Comparison of ENCODE assay signal across 19 cellular contexts in genomic region chr10:104301907-104302690, GRCh38. TPM values are rescaled to one million over a fixed set of nuclear protein-coding genes. Genes with fewer than 3 reads are reported as not detected.
A peak's percentile ranks its signal among the peaks of the same experiment; 100 is the strongest.
DNase-seq lines count a peak whose midpoint lies in the region; FAIRE-seq and TF ChIP-seq lines count a peak whose summit lies in the region.
"Had no signal": no experiment of that assay in that cellular context is flagged by ENCODE, and none has a peak within 500 bp of the region (broad histone marks: within the 10 kb centered on the region; RNA-seq: fewer than 3 reads in every experiment).

No MANE protein-coding gene starts in this region.

- H3K4me3 ChIP-seq in brain microvascular endothelial cell (ENCODE audit: low read depth, low read length), result no peak overlapping the region
- H3K4me3 ChIP-seq: BLaER1 treated with 17β-estradiol and CSF1 and Interleukin-3, amounts not matched to agents 10 nM and 100 nM; body of pancreas; sigmoid colon; thyroid gland had no signal

- H3K23me2 ChIP-seq in H9 (ENCODE audit: insufficient read length, low read depth, low read length, poor library complexity, severe bottlenecking), result no peaks in the 10 kb centered on the region

- H4K8ac ChIP-seq in H9 (replicated peaks; ENCODE audit: insufficient read length, low read depth, low read length), result no peak overlapping the region

- H3K56ac ChIP-seq in H9 (ENCODE audit: insufficient read length, low read depth, low read length), result no peak overlapping the region

- H2BK15ac ChIP-seq in H9 (ENCODE audit: low read depth, low read length), result no peak overlapping the region

- no peak overlapping the region for H3K18ac ChIP-seq in H9 (ENCODE audit: insufficient read length, low read depth, low read length)

- no peak overlapping the region for H2AK5ac ChIP-seq in H9 (ENCODE audit: insufficient read length, low read length)

- peak; percentile 18; the same call in 2 of the 3 replicates for TF ChIP-seq CTCF in H9 (conservative IDR thresholded peaks at IDR 0.05)
- peak; percentile 38 for TF ChIP-seq CTCF in brain microvascular endothelial cell (IDR thresholded peaks at IDR 0.05; ENCODE audit: low read depth, low read length, missing control alignments)
- no peak for TF ChIP-seq CTCF in D721Med (IDR thresholded peaks at IDR 0.05; ENCODE audit: insufficient read depth, missing control alignments)

- no peak overlapping the region for H3K14ac ChIP-seq in H9 (ENCODE audit: insufficient read depth, low read length)

- no peak overlapping the region for H2BK12ac ChIP-seq in H9 (ENCODE audit: insufficient read length, low read depth, low read length)

- H3K4ac ChIP-seq in H9 (ENCODE audit: low read depth, low read length), result no peak overlapping the region

- no peak overlapping the region for H3T11ph ChIP-seq in H9 (ENCODE audit: low read length)

- H3K36me3 ChIP-seq in brain microvascular endothelial cell (replicated peaks), result no peaks in the 10 kb centered on the region
- H3K36me3 ChIP-seq: BLaER1 treated with 17β-estradiol and CSF1 and Interleukin-3, amounts not matched to agents 10 nM and 100 nM; sigmoid colon; thyroid gland had no signal

- DNase-seq in H9 (no peak), HT1080 (ENCODE audit: low read depth) (peak; percentile 55), brain microvascular endothelial cell (no peak), iris pigment epithelial cell (ENCODE audit: low read depth) (peak; percentile 54), NCI-H2227 treated with DMSO at 0.1 percent for 48 hours (lab: John Stamatoyannopoulos, UW) (no peak), NCI-H2107 treated with DMSO at 0.1 percent for 48 hours (lab: John Stamatoyannopoulos, UW; ENCODE audit: unreplicated experiment) (no peak), D721Med (ENCODE audit: insufficient read length, low spot score) (no peak), inferior parietal cortex (ENCODE audit: extremely low spot score) (no peak)
- DNase-seq: activated gamma-delta T cell; body of pancreas; DND-41; effector memory CD4-positive, alpha-beta T cell; islet precursor cell; NCI-H1436; sigmoid colon; stimulated activated CD4-positive, alpha-beta T cell treated with anti-CD3 and anti-CD28 coated beads, Interleukin-4, amount 100 ng/mL, for 1 hour; stimulated activated CD8-positive, alpha-beta memory T cell treated with anti-CD3 and anti-CD28 coated beads, Interleukin-4, amount 100 ng/mL, for 48 hours; thyroid gland had no signal

- H3K36me3 Mint-ChIP-seq in H9 (ENCODE audit: insufficient read depth in 1 of 3, low read depth in 3 of 3), result peaks cover 18 to 24% (median 18%) of the 10 kb centered on the region in 3 experiments

- H2BK5ac ChIP-seq in H9 (ENCODE audit: insufficient read length, low read length), result no peak overlapping the region

- no peak overlapping the region for H4K5ac ChIP-seq in H9 (ENCODE audit: insufficient read length, low read depth, low read length)

- no CpG with 5 or more reads among the region's 3 CpGs for WGBS in H9 (ENCODE audit: extremely low coverage, insufficient read length, low lambda C conversion rate)

- H3K27me3 Mint-ChIP-seq in H9 (ENCODE audit: low read depth), result no peaks in the 10 kb centered on the region; the same call in none of the 2 replicates

- H3K27ac ChIP-seq in H9 (ENCODE audit: insufficient read length, low read depth, low read length) (no peak overlapping the region), brain microvascular endothelial cell (peak overlapping the region; percentile 100)
- H3K27ac ChIP-seq: BLaER1 treated with 17β-estradiol and CSF1 and Interleukin-3, amounts not matched to agents 10 nM and 100 nM; body of pancreas had no signal

- no peak overlapping the region for H2BK20ac ChIP-seq in H9 (ENCODE audit: low read depth, low read length, poor library complexity, severe bottlenecking)

- peaks cover 27% of the 10 kb centered on the region in 2 experiments for H3K9me3 Mint-ChIP-seq in H9

- H2BK120ac ChIP-seq in H9 (ENCODE audit: low read depth, low read length, poor library complexity, severe bottlenecking), result no peak overlapping the region

- no peak overlapping the region for H2AFZ ChIP-seq in H9 (ENCODE audit: low read length)

- FAIRE-seq in D721Med (lab: Jason Lieb, UNC), result no peak

- H3K9ac ChIP-seq in H9 (ENCODE audit: extremely low read depth, insufficient read length, low read length), result no peak overlapping the region
- H3K9ac ChIP-seq: BLaER1 treated with 17β-estradiol and CSF1 and Interleukin-3, amounts not matched to agents 10 nM and 100 nM had no signal

- H3K4me1 ChIP-seq in H9 (ENCODE audit: insufficient read depth, low read length), result no peaks in the 10 kb centered on the region

- H3K27me3 ChIP-seq in H9 (ENCODE audit: insufficient read depth, low read length) (no peaks in the 10 kb centered on the region), brain microvascular endothelial cell (replicated peaks) (no peaks in the 10 kb centered on the region)
- H3K27me3 ChIP-seq: BLaER1 treated with 17β-estradiol and CSF1 and Interleukin-3, amounts not matched to agents 10 nM and 100 nM; body of pancreas; sigmoid colon; thyroid gland had no signal

- no peak overlapping the region for H3K4me3 Mint-ChIP-seq in H9

- H3K23ac ChIP-seq in H9 (ENCODE audit: insufficient read length, low read depth, low read length), result no peak overlapping the region

- no peak overlapping the region for H3K27ac Mint-ChIP-seq in H9

- no peaks in the 10 kb centered on the region for H4K20me1 ChIP-seq in H9 (ENCODE audit: control insufficient read depth, insufficient read depth, insufficient read length)

- H3K9me3 ChIP-seq in H9 (ENCODE audit: control insufficient read depth, low read depth, low read length), result peaks cover 5% of the 10 kb centered on the region
- H3K9me3 ChIP-seq: body of pancreas, sigmoid colon, thyroid gland had no signal

- H3K79me1 ChIP-seq in H9 (ENCODE audit: insufficient read depth, low read depth, low read length, poor library complexity, severe bottlenecking), result no peaks in the 10 kb centered on the region

- H3K79me2 ChIP-seq in H9 (ENCODE audit: insufficient read depth, low read length), result no peaks in the 10 kb centered on the region

- no peak overlapping the region for H4K91ac ChIP-seq in H9 (ENCODE audit: insufficient read length, low read depth, low read length)

- no peak overlapping the region for H3K4me2 ChIP-seq in H9 (ENCODE audit: insufficient read depth, insufficient read length, low read length)

- in situ Hi-C loops in brain microvascular endothelial cell (cut with HindIII; ENCODE audit: low pct_ligation_motif_present, low sequenced_read_pairs), result no loop called here

- H3K4me1 Mint-ChIP-seq in H9, result peaks cover 24 to 25% of the 10 kb centered on the region in 2 experiments

RNA-seq across cellular contexts. Expression of gene GSTO2, which starts 33.1 kb away (rescaled TPM):
- 12.0 and 14.5 TPM in 2 replicates for total RNA-seq in H9 (2021)
- total RNA-seq in HT1080 (2014; rRNA removed; shearing (Covaris generic)), result 1.7 and 1.8 TPM in 2 replicates
- polyA plus RNA-seq in HT1080 (2015; cell fraction: cytosol; rRNA removed), result 1.9 and 2.1 TPM in 2 replicates
- 1.7 and 2.0 TPM in 2 replicates for polyA plus RNA-seq in HT1080 (2015; cell fraction: nucleus; rRNA removed)

RNA-seq across cellular contexts. Expression of gene ITPRIP, which starts 36.2 kb away (rescaled TPM):
- 22.2 and 22.5 TPM in 2 replicates for total RNA-seq in H9 (2021)
- total RNA-seq in HT1080 (2014; rRNA removed; shearing (Covaris generic)), result 14.0 and 20.0 TPM in 2 replicates
- polyA plus RNA-seq in HT1080 (2015; cell fraction: cytosol; rRNA removed), result 64.3 and 65.9 TPM in 2 replicates
- polyA plus RNA-seq in HT1080 (2015; cell fraction: nucleus; rRNA removed), result 96.2 and 99.9 TPM in 2 replicates

RNA-seq across cellular contexts. Expression of gene GSTO1, which starts 47.4 kb away (rescaled TPM):
- 114 and 116 TPM in 2 replicates for total RNA-seq in H9 (2021)
- total RNA-seq in HT1080 (2014; rRNA removed; shearing (Covaris generic)), result 203 and 280 TPM in 2 replicates
- 349 and 373 TPM in 2 replicates for polyA plus RNA-seq in HT1080 (2015; cell fraction: cytosol; rRNA removed)
- 216 and 242 TPM in 2 replicates for polyA plus RNA-seq in HT1080 (2015; cell fraction: nucleus; rRNA removed)

RNA-seq across cellular contexts. Expression of gene CFAP58, which starts 51.5 kb away (rescaled TPM):
- 0.63 and 0.88 TPM in 2 replicates for total RNA-seq in H9 (2021)
- 0.58 and 1.8 TPM in 2 replicates for total RNA-seq in HT1080 (2014; rRNA removed; shearing (Covaris generic))
- 1.9 and 2.7 TPM in 2 replicates for polyA plus RNA-seq in HT1080 (2015; cell fraction: cytosol; rRNA removed)
- 2.3 and 3.9 TPM in 2 replicates for polyA plus RNA-seq in HT1080 (2015; cell fraction: nucleus; rRNA removed)

Comparison
In these comparisons a context has a peak if more than half of its experiments do, and no peak if none do; other contexts are left out.
1. DNase-seq: peak in HT1080 (single experiment) and iris pigment epithelial cell (single experiment); none in H9 (single experiment), brain microvascular endothelial cell (single experiment), NCI-H2227 treated with DMSO at 0.1 percent for 48 hours (single experiment), NCI-H2107 treated with DMSO at 0.1 percent for 48 hours (single experiment), D721Med (single experiment) and inferior parietal cortex (single experiment).